20 cellular contexts compared by ENCODE assay signal in genomic region chr20:63187338-63188158, GRCh38. TPM values are rescaled to one million over a fixed set of nuclear protein-coding genes. Genes with fewer than 3 reads are reported as not detected.
DNase-seq lines count a peak whose midpoint lies in the region; ATAC-seq and TF ChIP-seq lines count a peak whose summit lies in the region.
"Had no signal": no experiment of that assay in that cellular context is flagged by ENCODE, and none has a peak within 500 bp of the region (broad histone marks: within the 10 kb centered on the region; RNA-seq: fewer than 3 reads in every experiment).

No MANE protein-coding gene starts in this region.

- DNase-seq in neural crest cell (ENCODE audit: low read depth, low spot score), result no peak
- DNase-seq in stimulated activated effector memory CD8-positive, alpha-beta T cell treated with anti-CD3 and anti-CD28 coated beads, Interleukin-12 subunit alpha, Interleukin-12 subunit beta, amount 100 ng/mL, for 72 hours (ENCODE audit: low spot score in 2 of 2), result no peak
- no peak for DNase-seq in activated gamma-delta T cell treated with Interleukin-2 at 50 U/mL for 16 hours
- no peak for DNase-seq in coronary artery (ENCODE audit: low spot score)
- no peak for DNase-seq in adrenal gland
- DNase-seq: CD4-positive, alpha-beta memory T cell; COR-L47; DND-41; GDM1; GOT3; IMR-90; KBM-7 had no signal

- no peaks in the 10 kb centered on the region for H3K36me3 ChIP-seq in BLaER1
- no peaks in the 10 kb centered on the region for H3K36me3 ChIP-seq in HEK293 (ENCODE audit: control insufficient read depth in 2 of 2, insufficient read depth in 1 of 2, low read length in 2 of 2)
- H3K36me3 ChIP-seq in adrenal gland (replicated peaks in 1 of 2), result no peaks in the 10 kb centered on the region
- H3K36me3 ChIP-seq: HAP-1 had no signal

- H3K27me3 ChIP-seq in BLaER1 (no peaks in the 10 kb centered on the region), adrenal gland (peaks cover 3% of the 10 kb centered on the region)

- peaks cover 12% of the 10 kb centered on the region; the same call in 1 of the 2 replicates for H4K20me1 ChIP-seq in BLaER1

- 66 to 76% (median 74%) methylated on average over 5 to 7 of the region's 7 CpGs for WGBS in adrenal gland, 4 donors

- CTCF ChIA-PET in HEK293 (lab: Yijun Ruan, JAX), result interaction anchor here (0.7 kb wide), 1 partner anchor 8 kb away, joined by 4 read pairs; no protein-coding TSS in a partner anchor

- H3K4me1 Mint-ChIP-seq in neural crest cell, result peaks cover 9% of the 10 kb centered on the region
- peaks cover 7% of the 10 kb centered on the region for H3K4me1 Mint-ChIP-seq in stimulated activated effector memory CD8-positive, alpha-beta T cell treated with anti-CD3 and anti-CD28 coated beads, Interleukin-12 subunit alpha, Interleukin-12 subunit beta, amount 100 ng/mL, for 72 hours
- H3K4me1 Mint-ChIP-seq: B cell had no signal

- H3K27ac Mint-ChIP-seq in neural crest cell (ENCODE audit: unreplicated experiment), result no peak overlapping the region
- peak overlapping the region; percentile 61 for H3K27ac Mint-ChIP-seq in stimulated activated effector memory CD8-positive, alpha-beta T cell treated with anti-CD3 and anti-CD28 coated beads, Interleukin-12 subunit alpha, Interleukin-12 subunit beta, amount 100 ng/mL, for 72 hours
- H3K27ac Mint-ChIP-seq: B cell; CD4-positive, alpha-beta memory T cell; HFFc6 had no signal

- H3K4me2 ChIP-seq in BLaER1, result peak overlapping the region; percentile 63; the same call in 1 of the 2 replicates

- intact Hi-C loops in adrenal gland (cut with DNase I), result no loop called here

- H3K27ac ChIP-seq in BLaER1 (peak overlapping the region; percentile 9; the same call in 1 of the 2 replicates), HEK293 (ENCODE audit: extremely low read depth, low read depth, low read length) (no peak overlapping the region), coronary artery (no peak overlapping the region), adrenal gland (no peak overlapping the region)
- H3K27ac ChIP-seq: C4-2B, HL-60 had no signal

- peaks cover 3% of the 10 kb centered on the region for H3K27me3 Mint-ChIP-seq in neural crest cell (ENCODE audit: low read depth)

- no peak overlapping the region for H3K4me3 ChIP-seq in BLaER1
- H3K4me3 ChIP-seq in HEK293 (ENCODE audit: low read depth, low read length), result no peak overlapping the region
- no peak overlapping the region for H3K4me3 ChIP-seq in coronary artery
- H3K4me3 ChIP-seq in adrenal gland, result no peak overlapping the region
- H3K4me3 ChIP-seq: HAP-1 had no signal

- no peak overlapping the region for H3K9ac ChIP-seq in BLaER1

- peak overlapping the region; percentile 64 for H3K4me3 Mint-ChIP-seq in neural crest cell
- no peak overlapping the region for H3K4me3 Mint-ChIP-seq in stimulated activated effector memory CD8-positive, alpha-beta T cell treated with anti-CD3 and anti-CD28 coated beads, Interleukin-12 subunit alpha, Interleukin-12 subunit beta, amount 100 ng/mL, for 72 hours
- H3K4me3 Mint-ChIP-seq: B cell; CD4-positive, alpha-beta memory T cell; HFFc6 had no signal

- POLR2A ChIA-PET in HEK293 (lab: Yijun Ruan, JAX), result no interaction called here

- TF ChIP-seq CTCF in HEK293 (tag by site-specific recombination; IDR thresholded peaks at IDR 0.05) (no peak), neural crest cell (conservative IDR thresholded peaks at IDR 0.05) (no peak), coronary artery (IDR thresholded peaks at IDR 0.05) (no peak), adrenal gland (IDR thresholded peaks at IDR 0.05) (no peak)

- peaks cover 41% of the 10 kb centered on the region for H3K4me1 ChIP-seq in BLaER1
- no peaks in the 10 kb centered on the region for H3K4me1 ChIP-seq in HEK293 (ENCODE audit: control insufficient read depth, insufficient read depth, low read length)
- H3K4me1 ChIP-seq in adrenal gland (replicated peaks in 1 of 2), result no peaks in the 10 kb centered on the region
- H3K4me1 ChIP-seq: HAP-1 had no signal

- TF ChIP-seq POLR2A in adrenal gland (IDR thresholded peaks at IDR 0.05), result no peak

- H3K9me3 ChIP-seq in BLaER1 (no peaks in the 10 kb centered on the region), HEK293 (ENCODE audit: control insufficient read depth, insufficient read depth, low read depth, low read length) (no peaks in the 10 kb centered on the region), adrenal gland (replicated peaks in 1 of 3) (no peaks in the 10 kb centered on the region)
- H3K9me3 ChIP-seq: HAP-1 had no signal

- no peaks in the 10 kb centered on the region for H3K9me3 Mint-ChIP-seq in neural crest cell
- H3K9me3 Mint-ChIP-seq in stimulated activated effector memory CD8-positive, alpha-beta T cell treated with anti-CD3 and anti-CD28 coated beads, Interleukin-12 subunit alpha, Interleukin-12 subunit beta, amount 100 ng/mL, for 72 hours, result no peaks in the 10 kb centered on the region
- H3K9me3 Mint-ChIP-seq: CD4-positive, alpha-beta memory T cell; HFFc6 had no signal

- no peaks in the 10 kb centered on the region for H3K36me3 Mint-ChIP-seq in neural crest cell (ENCODE audit: low read depth)
- no peaks in the 10 kb centered on the region for H3K36me3 Mint-ChIP-seq in stimulated activated effector memory CD8-positive, alpha-beta T cell treated with anti-CD3 and anti-CD28 coated beads, Interleukin-12 subunit alpha, Interleukin-12 subunit beta, amount 100 ng/mL, for 72 hours
- H3K36me3 Mint-ChIP-seq: CD4-positive, alpha-beta memory T cell had no signal

- ATAC-seq in stimulated activated effector memory CD8-positive, alpha-beta T cell treated with anti-CD3 and anti-CD28 coated beads, Interleukin-12 subunit alpha, Interleukin-12 subunit beta, amount 100 ng/mL, for 72 hours, result no peak

TF ChIP-seq in HEK293, 187 proteins besides CTCF, POLR2A, EP300 and RAD21:
- TF ChIP-seq ZNF335 (tag by site-specific recombination; conservative IDR thresholded peaks at IDR 0.05) (peak; percentile 48), HOXD13 (CRISPR knock-in tag; IDR thresholded peaks at IDR 0.05; ENCODE audit: borderline replicate concordance) (no peak), ZNF571 (tag by site-specific recombination; IDR thresholded peaks at IDR 0.05) (no peak), GLIS1 (tag by site-specific recombination; IDR thresholded peaks at IDR 0.05) (no peak), ZBTB7A (tag by site-specific recombination; IDR thresholded peaks at IDR 0.05; ENCODE audit: low read depth) (no peak), ZBTB10 (tag by site-specific recombination; IDR thresholded peaks at IDR 0.05) (peak; percentile 79), ZNF138 (tag by site-specific recombination; IDR thresholded peaks at IDR 0.05; ENCODE audit: borderline replicate concordance) (no peak)

RNA-seq across cellular contexts. Expression of gene YTHDF1, which starts 28.4 kb away (rescaled TPM):
- 59.0 and 59.4 TPM in 2 replicates for total RNA-seq in neural crest cell
- 10 to 100 TPM; 19.5 to 41.9 (median 34.7) TPM for total RNA-seq in adrenal gland
- polyA plus RNA-seq in adrenal gland, result 10 to 100 TPM; 27.6 to 38.0 (median 29.9) TPM

RNA-seq across cellular contexts. Expression of gene BIRC7, which starts 48.2 kb away (rescaled TPM):
- 6.1 and 6.9 TPM in 2 replicates for total RNA-seq in neural crest cell
- total RNA-seq in adrenal gland, result 1 to 10 TPM in 3 of 8 donors, under 1 TPM in 1, not detected in 4; 0.28 to 1.1 (median 1.1) TPM
- polyA plus RNA-seq in adrenal gland, result 1 to 10 TPM in 1 of 3 donors, under 1 TPM in 1, not detected in 1; 0.81 to 1.2 TPM
- total RNA-seq: A172; B cell; CD4-positive, alpha-beta memory T cell; HFFc6; IMR-90 had no signal
- polyA plus RNA-seq: CD4-positive, alpha-beta memory T cell; IMR-90 had no signal
